In the genomic region with DNA sequence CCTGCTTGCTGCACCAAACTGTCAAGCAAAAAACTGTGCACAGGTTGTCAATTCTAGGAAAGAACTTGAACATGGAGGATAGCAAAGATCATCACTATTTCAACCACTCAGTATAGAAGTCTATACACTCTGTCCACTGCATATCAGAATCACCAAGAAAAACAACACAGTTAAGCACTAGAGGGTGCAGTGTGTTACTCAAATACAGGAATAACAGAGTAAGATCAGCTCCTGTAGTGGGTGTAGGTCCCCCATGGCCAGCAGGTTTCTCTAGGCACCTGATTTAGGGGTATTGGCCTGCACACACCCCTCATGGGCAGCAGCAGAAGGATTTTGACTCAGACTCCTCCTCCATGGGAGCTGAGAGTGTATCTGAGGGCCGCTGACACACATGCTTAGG, we compare ENCODE assay signal across 20 cellular contexts.
A peak's percentile ranks its signal among the peaks of the same experiment; 100 is the strongest.
DNase-seq lines count a peak whose midpoint lies in the region; ATAC-seq and TF ChIP-seq lines count a peak whose summit lies in the region.
"Had no signal": no experiment of that assay in that cellular context is flagged by ENCODE, and none has a peak within 500 bp of the region (broad histone marks: within the 10 kb centered on the region; RNA-seq: fewer than 3 reads in every experiment).

No MANE protein-coding gene starts in this region.

- H3K4me1 ChIP-seq in SK-N-SH (ENCODE audit: control insufficient read depth in 1 of 2, insufficient read depth in 2 of 2, low read depth in 1 of 2, low read length in 1 of 2) (no peaks in the 10 kb centered on the region), upper lobe of right lung (no peaks in the 10 kb centered on the region), ovary (ENCODE audit: insufficient read depth) (no peaks in the 10 kb centered on the region)
- H3K4me1 ChIP-seq: prostate gland, vagina had no signal

- H3K4me2 ChIP-seq in SK-N-SH: no peak overlapping the region

- no peak overlapping the region for H3K9ac ChIP-seq in SK-N-SH

- H3K27me3 ChIP-seq in SK-N-SH (ENCODE audit: insufficient read depth): no peaks in the 10 kb centered on the region
- no peaks in the 10 kb centered on the region for H3K27me3 ChIP-seq in WERI-Rb-1 (ENCODE audit: insufficient read depth, low read depth, severe bottlenecking)
- H3K27me3 ChIP-seq in upper lobe of right lung: no peaks in the 10 kb centered on the region
- no peaks in the 10 kb centered on the region for H3K27me3 ChIP-seq in ovary
- H3K27me3 ChIP-seq: vagina had no signal

- no peak overlapping the region for H2AFZ ChIP-seq in SK-N-SH (ENCODE audit: low read depth)

- DNase-seq in SK-N-SH: peak; percentile 14
- DNase-seq in NCI-H69 (lab: John Stamatoyannopoulos, UW): peak; percentile 34
- DNase-seq in WERI-Rb-1: no peak
- no peak for DNase-seq in upper lobe of right lung
- DNase-seq in SIG-M5 (lab: John Stamatoyannopoulos, UW): no peak
- DNase-seq in kidney tubule cell (ENCODE audit: low spot score): no peak
- no peak for DNase-seq in ovary
- DNase-seq: activated CD8-positive, alpha-beta T cell treated with anti-CD3 and anti-CD28 coated beads for 36 hours; activated T-cell treated with anti-CD3 and anti-CD28 coated beads, Interleukin-2, amount 50 U/mL, for 4 hours; AML-193; Calu3; GF-D8; islet precursor cell; natural killer cell; NCI-H1930; small intestine; stimulated activated CD4-positive, alpha-beta T cell treated with anti-CD3 and anti-CD28 coated beads, Interleukin-4, amount 100 ng/mL, for 1 hour had no signal

- WGBS in SK-N-SH (ENCODE audit: low lambda C conversion rate): 0% methylated on average over 1 of the region's 1 CpG
- WGBS in ovary, 3 donors: 76 to 90% (median 83%) methylated on average over 1 of the region's 1 CpG

- peak; percentile 42 for TF ChIP-seq RAD21 in SK-N-SH (IDR thresholded peaks at IDR 0.05; ENCODE audit: low read length)

- H3K9me3 ChIP-seq in SK-N-SH (no peaks in the 10 kb centered on the region), WERI-Rb-1 (ENCODE audit: severe bottlenecking) (no peaks in the 10 kb centered on the region), upper lobe of right lung (no peaks in the 10 kb centered on the region), ovary (no peaks in the 10 kb centered on the region)
- H3K9me3 ChIP-seq: prostate gland, vagina had no signal

- H3K36me3 ChIP-seq in SK-N-SH (replicated peaks in 1 of 2; ENCODE audit: control insufficient read depth in 1 of 2, insufficient read depth in 2 of 2, low read length in 1 of 2) (no peaks in the 10 kb centered on the region), WERI-Rb-1 (no peaks in the 10 kb centered on the region), upper lobe of right lung (no peaks in the 10 kb centered on the region), ovary (no peaks in the 10 kb centered on the region)
- H3K36me3 ChIP-seq: prostate gland, vagina had no signal

- H3K79me2 ChIP-seq in SK-N-SH (ENCODE audit: insufficient read depth): no peaks in the 10 kb centered on the region

- TF ChIP-seq EP300 in SK-N-SH (IDR thresholded peaks at IDR 0.05; ENCODE audit: borderline replicate concordance in 1 of 2, low read depth in 1 of 2, low read length in 1 of 2) (no peak), ovary (IDR thresholded peaks at IDR 0.05) (no peak)

- intact Hi-C loops in upper lobe of right lung (cut with DNase I): no loop called here
- intact Hi-C loops in ovary (cut with DNase I): no loop called here

- no peaks in the 10 kb centered on the region for H3K9me2 ChIP-seq in SK-N-SH

- CTCF ChIA-PET in SK-N-SH (lab: Yijun Ruan, JAX): interaction anchor here (0.6 to 1.8 kb wide), 3 partner anchors 14 to 441 kb away, joined by 3 to 5 read pairs (median 4); no protein-coding TSS in a partner anchor

- ATAC-seq in SK-N-SH treated with all-trans-retinoic acid at 6 μM for 48 hours (no peak; the same call in 2 of the 3 replicates), upper lobe of right lung (peak; percentile 26)
- ATAC-seq: activated CD8-positive, alpha-beta T cell treated with anti-CD3 and anti-CD28 coated beads for 36 hours; activated T-cell treated with anti-CD3 and anti-CD28 coated beads, Interleukin-2, amount 50 U/mL, for 4 hours; natural killer cell had no signal

- POLR2A ChIA-PET in SK-N-SH (lab: Yijun Ruan, JAX): no interaction called here

- no peaks in the 10 kb centered on the region for H3F3A ChIP-seq in SK-N-SH (replicated peaks; ENCODE audit: insufficient read depth)

- H3K4me3 ChIP-seq in SK-N-SH (ENCODE audit: low read depth in 2 of 2, low read length in 1 of 2): no peak overlapping the region
- H3K4me3 ChIP-seq in WERI-Rb-1 (ENCODE audit: low read depth, low read length): no peak overlapping the region
- H3K4me3 ChIP-seq in upper lobe of right lung: no peak overlapping the region
- no peak overlapping the region for H3K4me3 ChIP-seq in ovary
- H3K4me3 ChIP-seq: prostate gland, vagina had no signal

- TF ChIP-seq CTCF in SK-N-SH (IDR thresholded peaks at IDR 0.05): peak; percentile 8; the same call in 1 of the 2 replicates
- 0 out of 2 replicates have a peak, but pooled peaks have one; percentile 10 for TF ChIP-seq CTCF in WERI-Rb-1 (IDR thresholded peaks at IDR 0.05; ENCODE audit: low read depth, low read length)
- no peak for TF ChIP-seq CTCF in upper lobe of right lung (IDR thresholded peaks at IDR 0.05)
- TF ChIP-seq CTCF in ovary (IDR thresholded peaks at IDR 0.05): no peak

- TF ChIP-seq POLR2A in ovary (IDR thresholded peaks at IDR 0.05): no peak

- H4K20me1 ChIP-seq in SK-N-SH (ENCODE audit: insufficient read depth): no peaks in the 10 kb centered on the region

- H3K27ac ChIP-seq in SK-N-SH (ENCODE audit: low read depth in 2 of 2, low read length in 1 of 2) (no peak overlapping the region), WERI-Rb-1 (no peak overlapping the region), upper lobe of right lung (no peak overlapping the region), ovary (no peak overlapping the region)
- H3K27ac ChIP-seq: prostate gland, vagina had no signal

TF ChIP-seq in SK-N-SH, 30 proteins besides CTCF, POLR2A, EP300 and RAD21:
- TF ChIP-seq, protein P1, sequence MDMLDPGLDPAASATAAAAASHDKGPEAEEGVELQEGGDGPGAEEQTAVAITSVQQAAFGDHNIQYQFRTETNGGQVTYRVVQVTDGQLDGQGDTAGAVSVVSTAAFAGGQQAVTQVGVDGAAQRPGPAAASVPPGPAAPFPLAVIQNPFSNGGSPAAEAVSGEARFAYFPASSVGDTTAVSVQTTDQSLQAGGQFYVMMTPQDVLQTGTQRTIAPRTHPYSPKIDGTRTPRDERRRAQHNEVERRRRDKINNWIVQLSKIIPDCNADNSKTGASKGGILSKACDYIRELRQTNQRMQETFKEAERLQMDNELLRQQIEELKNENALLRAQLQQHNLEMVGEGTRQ (IDR thresholded peaks at IDR 0.05; ENCODE audit: borderline replicate concordance, low read depth, low read length): no peak
- TF ChIP-seq SIN3A (IDR thresholded peaks at IDR 0.05; ENCODE audit: borderline replicate concordance, low read depth, low read length): no peak
- no peak for TF ChIP-seq NFIC (IDR thresholded peaks at IDR 0.05; ENCODE audit: borderline replicate concordance)
- TF ChIP-seq, protein P2, sequence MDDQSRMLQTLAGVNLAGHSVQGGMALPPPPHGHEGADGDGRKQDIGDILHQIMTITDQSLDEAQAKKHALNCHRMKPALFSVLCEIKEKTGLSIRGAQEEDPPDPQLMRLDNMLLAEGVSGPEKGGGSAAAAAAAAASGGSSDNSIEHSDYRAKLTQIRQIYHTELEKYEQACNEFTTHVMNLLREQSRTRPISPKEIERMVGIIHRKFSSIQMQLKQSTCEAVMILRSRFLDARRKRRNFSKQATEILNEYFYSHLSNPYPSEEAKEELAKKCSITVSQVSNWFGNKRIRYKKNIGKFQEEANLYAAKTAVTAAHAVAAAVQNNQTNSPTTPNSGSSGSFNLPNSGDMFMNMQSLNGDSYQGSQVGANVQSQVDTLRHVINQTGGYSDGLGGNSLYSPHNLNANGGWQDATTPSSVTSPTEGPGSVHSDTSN (IDR thresholded peaks at IDR 0.05): no peak
- no peak for TF ChIP-seq FOXJ3 (CRISPR knock-in tag; IDR thresholded peaks at IDR 0.05)
- TF ChIP-seq RXRA (IDR thresholded peaks at IDR 0.05; ENCODE audit: borderline replicate concordance, low read depth): no peak
- TF ChIP-seq RFX5 (IDR thresholded peaks at IDR 0.05; ENCODE audit: low read length): no peak
TF ChIP-seq in SK-N-SH: peak in this region for 0.

TF ChIP-seq in SK-N-SH treated with all-trans-retinoic acid at 6 μM for 48 hours, 23 proteins besides CTCF, POLR2A, EP300 and RAD21 (continues in another document):
- TF ChIP-seq ISL1 (CRISPR knock-in tag; IDR thresholded peaks at IDR 0.05) (no peak), ZNF565 (CRISPR knock-in tag; conservative IDR thresholded peaks at IDR 0.05; ENCODE audit: low read depth) (no peak), CSRNP3 (CRISPR knock-in tag; IDR thresholded peaks at IDR 0.05) (no peak), ZC3H10 (CRISPR knock-in tag; IDR thresholded peaks at IDR 0.05) (no peak), ZFP3 (CRISPR knock-in tag; IDR thresholded peaks at IDR 0.05) (no peak), SNAI2 (CRISPR knock-in tag; IDR thresholded peaks at IDR 0.05) (no peak), BACH2 (CRISPR knock-in tag; IDR thresholded peaks at IDR 0.05; ENCODE audit: borderline replicate concordance) (no peak), ZNF70 (CRISPR knock-in tag; IDR thresholded peaks at IDR 0.05) (no peak), CSDC2 (CRISPR knock-in tag; IDR thresholded peaks at IDR 0.05) (no peak), CREB5 (CRISPR knock-in tag; IDR thresholded peaks at IDR 0.05; ENCODE audit: low read depth) (no peak)

Comparison
In these comparisons a context has a peak if more than half of its experiments do, and no peak if none do; other contexts are left out.
1. DNase-seq: peak in SK-N-SH (single experiment) and NCI-H69 (single experiment); none in WERI-Rb-1 (single experiment), upper lobe of right lung (single experiment), SIG-M5 (single experiment), kidney tubule cell (single experiment) and ovary (0 of 5).
2. CTCF ChIP-seq: peak in SK-N-SH (single experiment) and WERI-Rb-1 (single experiment); none in upper lobe of right lung (single experiment) and ovary (0 of 3).